In genomic region chr1:211145944-211146343, GRCh38 we compare ENCODE assay signal across 1 cellular context.
TF ChIP-seq lines count a peak whose summit lies in the region.

No MANE protein-coding gene starts in this region.

TF ChIP-seq in HepG2, 621 proteins besides CTCF, POLR2A, EP300 and RAD21:
- TF ChIP-seq SOX6 (IDR thresholded peaks at IDR 0.05): no peak
- TF ChIP-seq SOX6 (CRISPR knock-in tag; IDR thresholded peaks at IDR 0.05): no peak
- TF ChIP-seq SSRP1 (CRISPR knock-in tag; IDR thresholded peaks at IDR 0.05): no peak
- TF ChIP-seq PAX8 (CRISPR knock-in tag; IDR thresholded peaks at IDR 0.05; ENCODE audit: borderline replicate concordance): no peak
- no peak for TF ChIP-seq POLR2AphosphoS2 (IDR thresholded peaks at IDR 0.05; ENCODE audit: low read depth, low read length)
- TF ChIP-seq SCMH1 (CRISPR knock-in tag; IDR thresholded peaks at IDR 0.05; ENCODE audit: borderline replicate concordance): no peak
- no peak for TF ChIP-seq HOXA3 (CRISPR knock-in tag; IDR thresholded peaks at IDR 0.05)
- TF ChIP-seq ZFAT (CRISPR knock-in tag; conservative IDR thresholded peaks at IDR 0.05): no peak
- no peak for TF ChIP-seq NPAS2 (CRISPR knock-in tag; IDR thresholded peaks at IDR 0.05; ENCODE audit: borderline replicate concordance)
- TF ChIP-seq CHD4 (IDR thresholded peaks at IDR 0.05; ENCODE audit: borderline replicate concordance, low read length): no peak
